ENCODE assay signal across 10 cellular contexts in the genomic region with DNA sequence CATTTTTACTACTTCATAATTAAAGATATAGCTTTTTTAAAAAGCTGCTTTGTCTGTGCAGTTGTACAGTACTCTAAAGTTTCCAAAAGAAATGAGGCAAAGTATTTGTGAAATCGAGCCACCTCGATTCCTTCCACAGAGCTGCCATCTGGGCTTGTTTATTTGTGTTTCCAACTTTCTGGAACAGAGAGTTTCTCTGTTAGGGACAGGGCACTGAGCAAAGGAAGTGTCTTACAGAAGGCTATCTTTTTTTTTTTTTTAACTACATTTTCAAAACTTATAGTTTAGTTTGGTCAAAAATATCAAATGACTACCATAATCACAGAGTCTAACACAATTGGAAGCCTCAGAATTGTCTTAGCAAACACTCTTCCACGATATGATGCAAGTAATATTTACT. TPM values are rescaled to one million over a fixed set of nuclear protein-coding genes. Genes with fewer than 3 reads are reported as not detected.
DNase-seq lines count a peak whose midpoint lies in the region; ATAC-seq and TF ChIP-seq lines count a peak whose summit lies in the region.
"Had no signal": no experiment of that assay in that cellular context is flagged by ENCODE, and none has a peak within 500 bp of the region (broad histone marks: within the 10 kb centered on the region; RNA-seq: fewer than 3 reads in every experiment).

No MANE protein-coding gene starts in this region.

- TF ChIP-seq CTCF in MCF 10A (IDR thresholded peaks at IDR 0.05; ENCODE audit: unreplicated experiment): no peak
- TF ChIP-seq CTCF in mammary epithelial cell (conservative IDR thresholded peaks at IDR 0.05 in 1 of 2, IDR thresholded peaks at IDR 0.05 in 1 of 2; ENCODE audit: extremely low read depth in 1 of 2, insufficient read depth in 1 of 2, low read depth in 1 of 2, low read length in 2 of 2): no peak
- no peak for TF ChIP-seq CTCF in osteoblast (IDR thresholded peaks at IDR 0.05; ENCODE audit: extremely low read depth, low read depth, low read length)

- POLR2A ChIA-PET in MCF 10A (lab: Yijun Ruan, JAX): no interaction called here

- H3K4me3 Mint-ChIP-seq in MCF 10A (ENCODE audit: unreplicated experiment): no peak overlapping the region
- no peak overlapping the region for H3K4me3 Mint-ChIP-seq in activated naive CD8-positive, alpha-beta T cell treated with anti-CD3 and anti-CD28 coated beads for 36 hours

- H4K20me1 ChIP-seq in mammary epithelial cell (ENCODE audit: insufficient read depth, low read length) (no peaks in the 10 kb centered on the region), osteoblast (ENCODE audit: insufficient read depth, low read length) (no peaks in the 10 kb centered on the region)

- dilution Hi-C loops in mammary epithelial cell (cut with HindIII; ENCODE audit: low sequenced_read_pairs): no loop called here

- peak; percentile 12 for DNase-seq in MCF 10A (ENCODE audit: unreplicated experiment)
- no peak for DNase-seq in mammary epithelial cell
- DNase-seq in globus pallidus (ENCODE audit: low spot score): peak; percentile 87
- DNase-seq in osteoblast (ENCODE audit: insufficient read length, low spot score, missing footprints): no peak
- no peak for DNase-seq in activated naive CD8-positive, alpha-beta T cell treated with anti-CD3 and anti-CD28 coated beads for 36 hours
- no peak for DNase-seq in SHP77 (lab: John Stamatoyannopoulos, UW)
- DNase-seq: NCI-H1694 treated with DMSO at 0.1 percent for 48 hours had no signal

- H3K27me3 ChIP-seq in mammary epithelial cell (ENCODE audit: insufficient read depth, low read length): no peaks in the 10 kb centered on the region
- H3K27me3 ChIP-seq in osteoblast (ENCODE audit: insufficient read depth, low read length): no peaks in the 10 kb centered on the region

- H3K79me2 ChIP-seq in mammary epithelial cell (ENCODE audit: insufficient read depth, low read length): no peaks in the 10 kb centered on the region
- H3K79me2 ChIP-seq in osteoblast (ENCODE audit: insufficient read depth, low read length): no peaks in the 10 kb centered on the region

- ATAC-seq in HG03039 (IDR thresholded peaks at IDR 0.05; ENCODE audit: unreplicated experiment) (no peak), GM19395 (IDR thresholded peaks at IDR 0.05; ENCODE audit: unreplicated experiment) (no peak)

- H3K36me3 ChIP-seq in mammary epithelial cell (ENCODE audit: insufficient read depth, low read length) (no peaks in the 10 kb centered on the region), osteoblast (ENCODE audit: insufficient read depth, low read length) (no peaks in the 10 kb centered on the region)
- H3K36me3 ChIP-seq: neutrophil had no signal

- H3K27me3 Mint-ChIP-seq in MCF 10A (ENCODE audit: insufficient read depth, unreplicated experiment): peaks cover 11% of the 10 kb centered on the region
- peaks cover 3% of the 10 kb centered on the region for H3K27me3 Mint-ChIP-seq in activated naive CD8-positive, alpha-beta T cell treated with anti-CD3 and anti-CD28 coated beads for 36 hours

- H2AFZ ChIP-seq in mammary epithelial cell (ENCODE audit: low read depth, low read length) (no peak overlapping the region), osteoblast (ENCODE audit: low read length) (peak overlapping the region; percentile 96)

- H3K4me1 Mint-ChIP-seq in MCF 10A (ENCODE audit: insufficient read depth, unreplicated experiment): peaks cover 6% of the 10 kb centered on the region
- peaks cover 7% of the 10 kb centered on the region for H3K4me1 Mint-ChIP-seq in activated naive CD8-positive, alpha-beta T cell treated with anti-CD3 and anti-CD28 coated beads for 36 hours

- H3K9me3 Mint-ChIP-seq in MCF 10A (ENCODE audit: unreplicated experiment): no peaks in the 10 kb centered on the region
- H3K9me3 Mint-ChIP-seq in activated naive CD8-positive, alpha-beta T cell treated with anti-CD3 and anti-CD28 coated beads for 36 hours: no peaks in the 10 kb centered on the region

- BruUV-seq in MCF 10A (replicated peaks; lab: Mats Ljungman, UMichigan): no TSS peak
- no TSS peak for BruUV-seq in mammary epithelial cell (replicated peaks; lab: Mats Ljungman, UMichigan)

- in situ Hi-C loops in mammary epithelial cell (cut with MboI; ENCODE audit: low sequenced_read_pairs in 2 of 2): no loop called here

- H3K4me3 ChIP-seq in mammary epithelial cell (replicated peaks in 1 of 3; ENCODE audit: insufficient read depth in 1 of 3, low read depth in 2 of 3, low read length in 3 of 3) (no peak overlapping the region), osteoblast (ENCODE audit: insufficient read depth, low read length) (peak overlapping the region; percentile 81)

- no peak overlapping the region for H3K9ac ChIP-seq in mammary epithelial cell (ENCODE audit: insufficient read depth, low read length)

- WGBS in mammary epithelial cell (ENCODE audit: low coverage, missing lambda C conversion rate): 63% methylated on average over 3 of the region's 3 CpGs

- no peaks in the 10 kb centered on the region for H3K4me1 ChIP-seq in mammary epithelial cell (ENCODE audit: insufficient read depth, low read length)
- H3K4me1 ChIP-seq in osteoblast (ENCODE audit: insufficient read depth, low read length): peaks cover 3% of the 10 kb centered on the region

- H3K27ac ChIP-seq in mammary epithelial cell (ENCODE audit: insufficient read depth, low read depth, low read length) (no peak overlapping the region), osteoblast (ENCODE audit: low read depth, low read length) (peak overlapping the region; percentile 84)
- H3K27ac ChIP-seq: neutrophil had no signal

- no peaks in the 10 kb centered on the region for H3K36me3 Mint-ChIP-seq in MCF 10A (ENCODE audit: insufficient read depth, unreplicated experiment)
- H3K36me3 Mint-ChIP-seq in activated naive CD8-positive, alpha-beta T cell treated with anti-CD3 and anti-CD28 coated beads for 36 hours: no peaks in the 10 kb centered on the region

- no peaks in the 10 kb centered on the region for H3K9me3 ChIP-seq in mammary epithelial cell (replicated peaks; ENCODE audit: insufficient read depth, low read length)
- H3K9me3 ChIP-seq in osteoblast (ENCODE audit: low read depth, low read length): no peaks in the 10 kb centered on the region
- H3K9me3 ChIP-seq: neutrophil had no signal

- CTCF ChIA-PET in MCF 10A (lab: Yijun Ruan, JAX) (interaction anchor here (0.6 to 0.7 kb wide), 2 partner anchors 10 to 1718 kb away, joined by 3 read pairs; no protein-coding TSS in a partner anchor), mammary epithelial cell (lab: Charles Lee; ENCODE audit: low non-redundant PET) (no interaction called here)

- no peak overlapping the region for H3K4me2 ChIP-seq in mammary epithelial cell (ENCODE audit: insufficient read depth, low read depth, low read length)
- H3K4me2 ChIP-seq in osteoblast (ENCODE audit: insufficient read depth, low read length): peak overlapping the region; percentile 95

- intact Hi-C loops in MCF 10A (cut with micrococcal nuclease) (no loop called here), mammary epithelial cell (cut with micrococcal nuclease) (no loop called here)

- no peak overlapping the region for H3K27ac Mint-ChIP-seq in MCF 10A (ENCODE audit: low read depth, unreplicated experiment)
- H3K27ac Mint-ChIP-seq in activated naive CD8-positive, alpha-beta T cell treated with anti-CD3 and anti-CD28 coated beads for 36 hours: no peak overlapping the region

RNA-seq across cellular contexts. Expression of a gene that starts 0.8 kb away (rescaled TPM):
- total RNA-seq in MCF 10A (2022): not detected in 2 replicates
- total RNA-seq in mammary epithelial cell: under 1 TPM in 1 of 2 donors, not detected in 1; under 0.01 TPM
- not detected for polyA plus RNA-seq in mammary epithelial cell
- polyA minus RNA-seq in mammary epithelial cell: not detected
- 14.5 and 18.6 TPM in 2 replicates for total RNA-seq in osteoblast
- not detected for total RNA-seq in activated naive CD8-positive, alpha-beta T cell treated with anti-CD3 and anti-CD28 coated beads for 36 hours

RNA-seq across cellular contexts. Expression of a gene that starts 30.6 kb away (rescaled TPM):
- total RNA-seq in MCF 10A (2022) (9.5 and 15.3 TPM in 2 replicates), mammary epithelial cell (10 to 100 TPM; 10.0 to 11.2 TPM), osteoblast (3.2 and 3.3 TPM in 2 replicates)
- 8.0 TPM for polyA plus RNA-seq in mammary epithelial cell
- 15.1 TPM for polyA minus RNA-seq in mammary epithelial cell
- total RNA-seq in activated naive CD8-positive, alpha-beta T cell treated with anti-CD3 and anti-CD28 coated beads for 36 hours: 10 to 100 TPM; 24.3 to 25.1 TPM

Comparison
In these comparisons a context has a peak if more than half of its experiments do, and no peak if none do; other contexts are left out.
1. DNase-seq: peak in MCF 10A (single experiment) and globus pallidus (single experiment); none in mammary epithelial cell (single experiment), osteoblast (single experiment), activated naive CD8-positive, alpha-beta T cell treated with anti-CD3 and anti-CD28 coated beads for 36 hours (single experiment) and SHP77 (0 of 2).
2. RNA of a gene that starts 0.8 kb away (total RNA-seq): 14.5 to 18.6 TPM in osteoblast; not detected in activated naive CD8-positive, alpha-beta T cell treated with anti-CD3 and anti-CD28 coated beads for 36 hours, not detected in MCF 10A and under 0.01 TPM in mammary epithelial cell; every median in the first group is over 10 times any median in the second.